ENCODE assay signal across 8 cellular contexts in the genomic region with DNA sequence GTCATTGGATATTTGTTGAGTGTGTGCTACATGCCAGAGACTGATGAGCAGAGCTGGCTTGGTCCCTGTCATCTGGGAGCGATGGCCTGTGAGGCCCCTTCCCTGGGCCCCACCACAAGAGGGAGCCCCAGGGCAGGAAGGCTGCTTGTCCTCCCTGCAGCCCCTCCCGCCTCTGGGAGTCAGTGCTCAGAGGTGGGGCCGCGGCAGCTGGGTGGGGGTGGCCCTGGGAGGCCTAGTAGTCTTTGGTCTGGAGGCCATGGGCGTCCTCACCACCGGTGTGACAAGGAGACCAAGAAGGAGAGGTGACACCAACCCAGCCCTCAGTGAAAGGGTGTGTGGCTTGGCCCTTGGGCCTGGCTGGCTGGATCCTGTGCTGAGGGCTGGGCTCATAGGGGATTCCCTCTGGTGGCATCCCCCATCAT.
DNase-seq lines count a peak whose midpoint lies in the region; ATAC-seq lines count a peak whose summit lies in the region.
"Had no signal": no experiment of that assay in that cellular context is flagged by ENCODE, and none has a peak within 500 bp of the region (broad histone marks: within the 10 kb centered on the region; RNA-seq: fewer than 3 reads in every experiment).

No MANE protein-coding gene starts in this region.

- H3K4me1 Mint-ChIP-seq in activated naive CD4-positive, alpha-beta T cell treated with anti-CD3 and anti-CD28 coated beads, Interleukin-2, amount 10 ng/mL, durations not matched to agents 7 days and 5 days, result no peaks in the 10 kb centered on the region
- H3K4me1 Mint-ChIP-seq in memory B cell, result no peaks in the 10 kb centered on the region
- H3K4me1 Mint-ChIP-seq: natural killer cell had no signal

- H3K27ac Mint-ChIP-seq in activated naive CD4-positive, alpha-beta T cell treated with anti-CD3 and anti-CD28 coated beads, Interleukin-2, amount 10 ng/mL, durations not matched to agents 7 days and 5 days, result no peak overlapping the region
- no peak overlapping the region for H3K27ac Mint-ChIP-seq in memory B cell
- H3K27ac Mint-ChIP-seq: natural killer cell had no signal

- peak; percentile 57 for DNase-seq in ELF-1 (ENCODE audit: low read depth, low spot score)
- DNase-seq in HK-2 (ENCODE audit: unreplicated experiment), result peak; percentile 53
- DNase-seq in activated naive CD4-positive, alpha-beta T cell treated with anti-CD3 and anti-CD28 coated beads, Interleukin-2, amount 10 ng/mL, durations not matched to agents 7 days and 5 days, result peak; percentile 43
- DNase-seq in memory B cell (ENCODE audit: low spot score in 2 of 2), result peak; percentile 25 to 30
- DNase-seq in kidney glomerular epithelial cell (lab: John Stamatoyannopoulos, UW), result no peak
- DNase-seq in hypothalamus (lab: John Stamatoyannopoulos, UW), result no peak
- no peak for DNase-seq in SHP77 treated with DMSO at 0.1 percent for 48 hours (lab: John Stamatoyannopoulos, UW)
- DNase-seq: natural killer cell had no signal

- no peaks in the 10 kb centered on the region for H3K9me3 Mint-ChIP-seq in activated naive CD4-positive, alpha-beta T cell treated with anti-CD3 and anti-CD28 coated beads, Interleukin-2, amount 10 ng/mL, durations not matched to agents 7 days and 5 days
- no peaks in the 10 kb centered on the region for H3K9me3 Mint-ChIP-seq in memory B cell
- H3K9me3 Mint-ChIP-seq: natural killer cell had no signal

- no peaks in the 10 kb centered on the region for H3K36me3 Mint-ChIP-seq in activated naive CD4-positive, alpha-beta T cell treated with anti-CD3 and anti-CD28 coated beads, Interleukin-2, amount 10 ng/mL, durations not matched to agents 7 days and 5 days
- H3K36me3 Mint-ChIP-seq in memory B cell, result no peaks in the 10 kb centered on the region
- H3K36me3 Mint-ChIP-seq: natural killer cell had no signal

- ATAC-seq in memory B cell (ENCODE audit: low read depth), result peak; percentile 64

- no peaks in the 10 kb centered on the region for H3K27me3 Mint-ChIP-seq in activated naive CD4-positive, alpha-beta T cell treated with anti-CD3 and anti-CD28 coated beads, Interleukin-2, amount 10 ng/mL, durations not matched to agents 7 days and 5 days
- H3K27me3 Mint-ChIP-seq in memory B cell, result no peaks in the 10 kb centered on the region

- H3K4me3 Mint-ChIP-seq in activated naive CD4-positive, alpha-beta T cell treated with anti-CD3 and anti-CD28 coated beads, Interleukin-2, amount 10 ng/mL, durations not matched to agents 7 days and 5 days, result no peak overlapping the region
- H3K4me3 Mint-ChIP-seq in memory B cell, result no peak overlapping the region
- H3K4me3 Mint-ChIP-seq: natural killer cell had no signal

- CTCF ChIA-PET in activated naive CD4-positive, alpha-beta T cell treated with anti-CD3 and anti-CD28 coated beads, Interleukin-2, amount 10 ng/mL, durations not matched to agents 7 days and 5 days (lab: Charles Lee), result interaction anchor here (1.3 to 1.4 kb wide), 2 partner anchors 85 to 204 kb away, joined by 4 to 5 read pairs; no protein-coding TSS in a partner anchor

Comparison
In these comparisons a context has a peak if more than half of its experiments do, and no peak if none do; other contexts are left out.
1. DNase-seq: peak in ELF-1 (single experiment), HK-2 (single experiment), activated naive CD4-positive, alpha-beta T cell treated with anti-CD3 and anti-CD28 coated beads, Interleukin-2, amount 10 ng/mL, durations not matched to agents 7 days and 5 days (single experiment) and memory B cell (2 of 2); none in kidney glomerular epithelial cell (single experiment), hypothalamus (0 of 51) and SHP77 treated with DMSO at 0.1 percent for 48 hours (single experiment).